10 cellular contexts compared by ENCODE assay signal in the genomic region with DNA sequence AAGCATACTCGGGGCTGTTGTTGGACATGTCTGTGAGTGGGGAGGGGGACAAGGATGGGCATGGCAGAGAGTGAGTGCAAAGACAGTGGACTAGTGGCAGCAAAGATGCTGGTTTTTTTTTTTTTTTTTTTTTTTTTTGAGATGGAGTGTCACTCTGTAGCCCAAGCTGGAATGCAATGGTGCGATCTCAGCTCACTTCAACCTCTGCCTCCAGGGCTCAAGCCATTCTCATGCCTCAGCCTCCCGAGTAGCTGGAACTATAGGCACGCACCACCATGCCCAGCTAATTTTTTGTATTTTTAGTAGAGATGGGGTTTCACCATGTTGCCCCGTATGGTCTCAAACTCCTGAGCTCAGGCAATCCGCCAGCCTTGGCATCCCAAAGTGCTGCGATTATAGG. TPM values are rescaled to one million over a fixed set of nuclear protein-coding genes. Genes with fewer than 3 reads are reported as not detected.
DNase-seq lines count a peak whose midpoint lies in the region; TF ChIP-seq lines count a peak whose summit lies in the region.
"Not testable (repeated sequence)": the region's sequence is repeated elsewhere in the genome, so short reads cannot be mapped to it uniquely, and the experiment has no call there.
"Had no signal": no experiment of that assay in that cellular context is flagged by ENCODE, and none has a peak within 500 bp of the region (broad histone marks: within the 10 kb centered on the region; RNA-seq: fewer than 3 reads in every experiment).

No MANE protein-coding gene starts in this region.

- not testable (repeated sequence) for H3K27me3 ChIP-seq in BLaER1 treated with 17β-estradiol and CSF1 and Interleukin-3, amounts not matched to agents 10 nM and 100 nM; SK-N-SH (ENCODE audit: insufficient read depth); breast epithelium; esophagus muscularis mucosa; iPS-20b (ENCODE audit: insufficient read depth, low read length); sigmoid colon

- intact Hi-C loops in breast epithelium (cut with DNase I; ENCODE audit: low total_unique reads); esophagus muscularis mucosa (cut with DNase I); sigmoid colon (cut with DNase I): not testable (repeated sequence)

- H3K9me2 ChIP-seq in SK-N-SH = not testable (repeated sequence)

- peaks cover 8 to 64% (median 32%) of the 10 kb centered on the region in 11 experiments; a peak in 21 of 22 replicates for H3K36me3 ChIP-seq in BLaER1 treated with 17β-estradiol and CSF1 and Interleukin-3, amounts not matched to agents 10 nM and 100 nM
- not testable (repeated sequence) for H3K36me3 ChIP-seq in SK-N-SH (replicated peaks in 1 of 2; ENCODE audit: control insufficient read depth in 1 of 2, insufficient read depth in 2 of 2, low read length in 1 of 2); breast epithelium; iPS-20b (ENCODE audit: insufficient read depth, low read depth, low read length); sigmoid colon
- H3K36me3 ChIP-seq in esophagus muscularis mucosa = peaks cover 0 to 21% (median 9%) of the 10 kb centered on the region in 4 donors

- not testable (repeated sequence) for TF ChIP-seq POLR2A in breast epithelium (IDR thresholded peaks at IDR 0.05); esophagus muscularis mucosa (IDR thresholded peaks at IDR 0.05; ENCODE audit: low read depth); sigmoid colon (IDR thresholded peaks at IDR 0.05)

- peaks cover 66 to 86% (median 77%) of the 10 kb centered on the region in 11 experiments; a peak in 21 of 22 replicates for H4K20me1 ChIP-seq in BLaER1 treated with 17β-estradiol and CSF1 and Interleukin-3, amounts not matched to agents 10 nM and 100 nM
- not testable (repeated sequence) for H4K20me1 ChIP-seq in SK-N-SH (ENCODE audit: insufficient read depth)

- not testable (repeated sequence) for H3K27ac ChIP-seq in BLaER1 treated with 17β-estradiol and CSF1 and Interleukin-3, amounts not matched to agents 10 nM and 100 nM; SK-N-SH (ENCODE audit: low read depth in 2 of 2, low read length in 1 of 2)
- H3K27ac ChIP-seq in breast epithelium (peak overlapping the region; percentile 83 to 86), esophagus muscularis mucosa (replicated peaks in 1 of 4) (peak overlapping the region; percentile 19 to 70 (median 52)), iPS-20b (ENCODE audit: low read length) (peak overlapping the region; percentile 28), sigmoid colon (peak overlapping the region in 3 of 4 donors; percentile 40 to 71 (median 57)), temporal lobe (ENCODE audit: low read depth, low read length) (peak overlapping the region; percentile 92)

- H3K9ac ChIP-seq in BLaER1 treated with 17β-estradiol and CSF1 and Interleukin-3, amounts not matched to agents 10 nM and 100 nM; SK-N-SH: not testable (repeated sequence)
- H3K9ac ChIP-seq in iPS-20b (ENCODE audit: low read depth, low read length) = peak overlapping the region; percentile 51; the same call in 1 of the 2 replicates

- H3K9me3 ChIP-seq in BLaER1 treated with 17β-estradiol and CSF1 and Interleukin-3, amounts not matched to agents 10 nM and 100 nM (replicated peaks in 1 of 11); SK-N-SH; breast epithelium; esophagus muscularis mucosa; iPS-20b (ENCODE audit: insufficient read depth, low read depth, low read length); sigmoid colon: not testable (repeated sequence)

- not testable (repeated sequence) for TF ChIP-seq CTCF in SK-N-SH (IDR thresholded peaks at IDR 0.05); breast epithelium (IDR thresholded peaks at IDR 0.05); esophagus muscularis mucosa (IDR thresholded peaks at IDR 0.05); mesothelial cell of epicardium (IDR thresholded peaks at IDR 0.05; ENCODE audit: unreplicated experiment); sigmoid colon (IDR thresholded peaks at IDR 0.05)

- not testable (repeated sequence) for H3K4me3 Mint-ChIP-seq in mesothelial cell of epicardium

- peaks cover 32% of the 10 kb centered on the region for H3K79me2 ChIP-seq in SK-N-SH (ENCODE audit: insufficient read depth)

- POLR2A ChIA-PET in SK-N-SH (lab: Yijun Ruan, JAX) = interaction anchor here (1.8 kb wide), 1 partner anchor 67 kb away, joined by 4 read pairs; no protein-coding TSS in a partner anchor

- not testable (repeated sequence) for TF ChIP-seq RAD21 in SK-N-SH (IDR thresholded peaks at IDR 0.05; ENCODE audit: low read length)

- not testable (repeated sequence) for H3K4me3 ChIP-seq in BLaER1 treated with 17β-estradiol and CSF1 and Interleukin-3, amounts not matched to agents 10 nM and 100 nM; SK-N-SH (ENCODE audit: low read depth in 2 of 2, low read length in 1 of 2); breast epithelium; esophagus muscularis mucosa; iPS-20b (ENCODE audit: low read length); sigmoid colon

- peak overlapping the region in 9 of 11 experiments; percentile 26 to 80 (median 50); a peak in 13 of 22 replicates for H3K4me2 ChIP-seq in BLaER1 treated with 17β-estradiol and CSF1 and Interleukin-3, amounts not matched to agents 10 nM and 100 nM
- peak overlapping the region; percentile 68; the same call in 1 of the 2 replicates for H3K4me2 ChIP-seq in SK-N-SH

- not testable (repeated sequence) for TF ChIP-seq EP300 in SK-N-SH (IDR thresholded peaks at IDR 0.05; ENCODE audit: borderline replicate concordance in 1 of 2, low read depth in 1 of 2, low read length in 1 of 2); esophagus muscularis mucosa (IDR thresholded peaks at IDR 0.05); sigmoid colon (IDR thresholded peaks at IDR 0.05)

- not testable (repeated sequence) for H3F3A ChIP-seq in SK-N-SH (replicated peaks; ENCODE audit: insufficient read depth)

- not testable (repeated sequence) for H3K36me3 Mint-ChIP-seq in mesothelial cell of epicardium

- not testable (repeated sequence) for H2AFZ ChIP-seq in SK-N-SH (ENCODE audit: low read depth)

- H3K27me3 Mint-ChIP-seq in mesothelial cell of epicardium (ENCODE audit: low read depth) = not testable (repeated sequence)

- CTCF ChIA-PET in SK-N-SH (lab: Yijun Ruan, JAX) = interaction anchor here (0.8 to 2.7 kb wide), 3 partner anchors 23 to 71 kb away, joined by 3 to 11 read pairs (median 7); no protein-coding TSS in a partner anchor

- not testable (repeated sequence) for H3K9me3 Mint-ChIP-seq in mesothelial cell of epicardium

- peak overlapping the region; percentile 27 for H3K27ac Mint-ChIP-seq in mesothelial cell of epicardium

- over 99% methylated on average over 7 of the region's 7 CpGs for WGBS in SK-N-SH (ENCODE audit: low lambda C conversion rate)
- 93% methylated on average over 7 of the region's 7 CpGs for WGBS in esophagus muscularis mucosa
- 90 to 94% methylated on average over 7 of the region's 7 CpGs for WGBS in sigmoid colon, 2 donors

- H3K4me1 Mint-ChIP-seq in mesothelial cell of epicardium = peaks cover 47% of the 10 kb centered on the region

- peaks cover 6 to 24% (median 17%) of the 10 kb centered on the region in 10 experiments; a peak in 18 of 20 replicates for H3K4me1 ChIP-seq in BLaER1 treated with 17β-estradiol and CSF1 and Interleukin-3, amounts not matched to agents 10 nM and 100 nM
- H3K4me1 ChIP-seq in SK-N-SH (ENCODE audit: control insufficient read depth in 1 of 2, insufficient read depth in 2 of 2, low read depth in 1 of 2, low read length in 1 of 2) (peaks cover 27 to 49% of the 10 kb centered on the region in 2 experiments), breast epithelium (peaks cover 3 to 17% of the 10 kb centered on the region in 2 donors), esophagus muscularis mucosa (peaks cover 36 to 55% (median 47%) of the 10 kb centered on the region in 4 donors), iPS-20b (ENCODE audit: insufficient read depth, low read length) (peaks cover 44% of the 10 kb centered on the region), sigmoid colon (peaks cover 0 to 22% (median 21%) of the 10 kb centered on the region in 4 donors)

- DNase-seq in SK-N-SH; breast epithelium (ENCODE audit: low spot score in 2 of 2); esophagus muscularis mucosa (ENCODE audit: extremely low spot score); mesothelial cell of epicardium (ENCODE audit: low spot score in 2 of 2, unreplicated experiment in 2 of 2); sigmoid colon: not testable (repeated sequence)

RNA-seq across cellular contexts. Expression of a gene that starts 24.2 kb away (rescaled TPM):
- polyA plus RNA-seq in SK-N-SH (2012; rRNA removed) = 53.2 and 64.7 TPM in 2 replicates
- polyA plus RNA-seq in SK-N-SH (2012; cell fraction: cytosol; rRNA removed) = 18.6 and 27.5 TPM in 2 replicates
- 231 and 235 TPM in 2 replicates for polyA plus RNA-seq in SK-N-SH (2012; cell fraction: nucleus; rRNA removed)
- total RNA-seq in breast epithelium = 10 to 100 TPM; 25.9 to 58.7 (median 42.0) TPM
- 10 to 100 TPM; 28.8 to 55.2 (median 38.8) TPM for total RNA-seq in esophagus muscularis mucosa
- total RNA-seq in mesothelial cell of epicardium = 113 to 117 TPM (median 114 TPM) in 3 replicates
- total RNA-seq in sigmoid colon = 10 to 100 TPM; 17.1 to 43.8 (median 21.0) TPM
- 100 to 1,000 TPM in 1 of 3 donors, 10 to 100 TPM in 2; 45.0 to 117 (median 63.8) TPM for polyA plus RNA-seq in sigmoid colon
- total RNA-seq in temporal lobe = 22.9 TPM

RNA-seq across cellular contexts. Expression of a gene that starts 42.0 kb away (rescaled TPM):
- polyA plus RNA-seq in SK-N-SH (2012; rRNA removed) (0.44 and 0.52 TPM in 2 replicates), sigmoid colon (1 to 10 TPM in 1 of 3 donors, under 1 TPM in 2; under 0.01 to 1.7 (median 0.69) TPM)
- polyA plus RNA-seq in SK-N-SH (2012; cell fraction: cytosol; rRNA removed) = 0.14 and 0.16 TPM in 2 replicates
- polyA plus RNA-seq in SK-N-SH (2012; cell fraction: nucleus; rRNA removed) = 1.6 and 1.8 TPM in 2 replicates
- total RNA-seq in breast epithelium (10 to 100 TPM in 1 of 3 donors, 1 to 10 TPM in 1, not detected in 1; 3.9 to 10.5 TPM), esophagus muscularis mucosa (1 to 10 TPM in 2 of 4 donors, under 1 TPM in 2; 0.32 to 1.5 (median 0.88) TPM), mesothelial cell of epicardium (8.6 to 9.3 TPM (median 9.2 TPM) in 3 replicates), sigmoid colon (1 to 10 TPM in 1 of 4 donors, under 1 TPM in 3; 0.68 to 2.8 (median 0.85) TPM), temporal lobe (3.7 TPM)

RNA-seq across cellular contexts. Expression of a gene that starts 45.6 kb away (rescaled TPM):
- polyA plus RNA-seq in SK-N-SH (2012; rRNA removed) (0.54 and 0.71 TPM in 2 replicates), sigmoid colon (under 1 TPM in 2 of 3 donors, not detected in 1; 0.46 to 0.57 TPM)
- 0.24 and 0.42 TPM in 2 replicates for polyA plus RNA-seq in SK-N-SH (2012; cell fraction: cytosol; rRNA removed)
- polyA plus RNA-seq in SK-N-SH (2012; cell fraction: nucleus; rRNA removed) = 3.8 and 4.9 TPM in 2 replicates
- total RNA-seq in breast epithelium (1 to 10 TPM in 1 of 3 donors, under 1 TPM in 2; 0.16 to 2.0 (median 0.73) TPM), esophagus muscularis mucosa (1 to 10 TPM in 1 of 4 donors, under 1 TPM in 2, not detected in 1; 0.13 to 1.2 (median 0.63) TPM), mesothelial cell of epicardium (1.5 to 1.9 TPM (median 1.7 TPM) in 3 replicates), sigmoid colon (under 1 TPM in 3 of 4 donors, not detected in 1; 0.49 to 0.55 (median 0.54) TPM), temporal lobe (0.25 TPM)
- total RNA-seq: HT1080, K562 had no signal
- polyA plus RNA-seq: K562 had no signal

RNA-seq across cellular contexts. Expression of a gene that starts 50.4 kb away (rescaled TPM):
- polyA plus RNA-seq in SK-N-SH (2012; rRNA removed) = 42.5 and 49.2 TPM in 2 replicates
- polyA plus RNA-seq in SK-N-SH (2012; cell fraction: cytosol; rRNA removed) = 12.3 and 17.3 TPM in 2 replicates
- polyA plus RNA-seq in SK-N-SH (2012; cell fraction: nucleus; rRNA removed) = 199 and 209 TPM in 2 replicates
- 10 to 100 TPM; 17.1 to 40.6 (median 30.3) TPM for total RNA-seq in breast epithelium
- total RNA-seq in esophagus muscularis mucosa = 10 to 100 TPM in 3 of 4 donors, 1 to 10 TPM in 1; 9.6 to 15.2 (median 12.0) TPM
- total RNA-seq in mesothelial cell of epicardium = 77.3 to 83.6 TPM (median 82.5 TPM) in 3 replicates
- total RNA-seq in sigmoid colon = 10 to 100 TPM in 3 of 4 donors, 1 to 10 TPM in 1; 9.3 to 20.5 (median 12.3) TPM
- polyA plus RNA-seq in sigmoid colon = 10 to 100 TPM in 1 of 3 donors, 1 to 10 TPM in 2; 6.0 to 18.0 (median 7.9) TPM
- 7.4 TPM for total RNA-seq in temporal lobe
